Comparison of ENCODE assay signal across 15 cellular contexts in genomic region chr16:1154887-1155331, GRCh38. TPM values are rescaled to one million over a fixed set of nuclear protein-coding genes. Genes with fewer than 3 reads are reported as not detected.
DNase-seq lines count a peak whose midpoint lies in the region; ATAC-seq and TF ChIP-seq lines count a peak whose summit lies in the region.
"Had no signal": no experiment of that assay in that cellular context is flagged by ENCODE, and none has a peak within 500 bp of the region (broad histone marks: within the 10 kb centered on the region; RNA-seq: fewer than 3 reads in every experiment).

No MANE protein-coding gene starts in this region.

- TF ChIP-seq POLR2A in adrenal gland (IDR thresholded peaks at IDR 0.05), result no peak
- TF ChIP-seq POLR2A in spleen (IDR thresholded peaks at IDR 0.05), result no peak

- peaks cover 11% of the 10 kb centered on the region for H3K4me1 ChIP-seq in CD8-positive, alpha-beta T cell (ENCODE audit: insufficient read depth, low read length)
- H3K4me1 ChIP-seq in adrenal gland (replicated peaks in 1 of 2), result peaks cover 27 to 34% of the 10 kb centered on the region in 2 donors
- peaks cover 0 to 40% (median 25%) of the 10 kb centered on the region in 6 donors for H3K4me1 ChIP-seq in spleen

- H3K27ac Mint-ChIP-seq in CD8-positive, alpha-beta T cell, result no peak overlapping the region
- H3K27ac Mint-ChIP-seq in T-cell, result no peak overlapping the region
- H3K27ac Mint-ChIP-seq: activated T-cell treated with anti-CD3 and anti-CD28 coated beads, Interleukin-2, amount 50 U/mL, for 24 hours had no signal

- H3K36me3 Mint-ChIP-seq in CD8-positive, alpha-beta T cell, result no peaks in the 10 kb centered on the region
- H3K36me3 Mint-ChIP-seq in activated T-cell treated with anti-CD3 and anti-CD28 coated beads, Interleukin-2, amount 50 U/mL, for 4 hours (ENCODE audit: insufficient read depth), result no peaks in the 10 kb centered on the region
- no peaks in the 10 kb centered on the region for H3K36me3 Mint-ChIP-seq in T-cell

- no peaks in the 10 kb centered on the region for H3K9me3 Mint-ChIP-seq in CD8-positive, alpha-beta T cell
- no peaks in the 10 kb centered on the region for H3K9me3 Mint-ChIP-seq in activated T-cell treated with anti-CD3 and anti-CD28 coated beads, Interleukin-2, amount 50 U/mL, for 4 hours
- no peaks in the 10 kb centered on the region for H3K9me3 Mint-ChIP-seq in T-cell
- H3K9me3 Mint-ChIP-seq: activated T-cell treated with anti-CD3 and anti-CD28 coated beads, Interleukin-2, amount 50 U/mL, for 24 hours had no signal

- H3K27me3 ChIP-seq in CD8-positive, alpha-beta T cell (ENCODE audit: insufficient read depth, low read length), result peaks cover 12% of the 10 kb centered on the region
- H3K27me3 ChIP-seq in adrenal gland (no peaks in the 10 kb centered on the region), spleen (replicated peaks in 1 of 7) (peaks cover 10 to 96% (median 75%) of the 10 kb centered on the region in 7 donors)

- H3K27me3 Mint-ChIP-seq in CD8-positive, alpha-beta T cell (ENCODE audit: low read depth), result peaks cover 13% of the 10 kb centered on the region
- peaks cover 18% of the 10 kb centered on the region for H3K27me3 Mint-ChIP-seq in activated T-cell treated with anti-CD3 and anti-CD28 coated beads, Interleukin-2, amount 50 U/mL, for 4 hours (ENCODE audit: low read depth)
- peaks cover 0 to 23% of the 10 kb centered on the region in 2 donors for H3K27me3 Mint-ChIP-seq in T-cell

- no peaks in the 10 kb centered on the region for H3K9me3 ChIP-seq in CD8-positive, alpha-beta T cell (ENCODE audit: low read length)
- H3K9me3 ChIP-seq in adrenal gland (replicated peaks in 1 of 3) (no peaks in the 10 kb centered on the region), spleen (no peaks in the 10 kb centered on the region)

- DNase-seq in CD8-positive, alpha-beta T cell, result no peak
- DNase-seq in adrenal gland, result no peak
- no peak for DNase-seq in left colon
- no peak for DNase-seq in skeletal muscle cell (ENCODE audit: low read depth)
- no peak for DNase-seq in activated T-cell treated with anti-CD3 and anti-CD28 coated beads, Interleukin-2, amount 50 U/mL, for 4 hours
- DNase-seq in spleen, result no peak
- DNase-seq in T-cell, result no peak
- no peak for DNase-seq in NCI-H1417 (lab: John Stamatoyannopoulos, UW)
- DNase-seq: activated CD4-positive, CD25-positive, alpha-beta regulatory T cell treated with anti-CD3 and anti-CD28 coated beads, Interleukin-2, amount 50 U/mL, for 72 hours; activated T-cell treated with anti-CD3 and anti-CD28 coated beads, Interleukin-2, amount 50 U/mL, for 24 hours; Karpas-422; NCI-H1930; small intestine had no signal

- TF ChIP-seq CTCF in CD8-positive, alpha-beta T cell (IDR thresholded peaks at IDR 0.05), result no peak
- TF ChIP-seq CTCF in adrenal gland (IDR thresholded peaks at IDR 0.05), result no peak
- TF ChIP-seq CTCF in spleen (IDR thresholded peaks at IDR 0.05 in 8 of 11, conservative IDR thresholded peaks at IDR 0.05 in 3 of 11), result no peak

- ATAC-seq in CD8-positive, alpha-beta T cell, result no peak
- peak; percentile 19 for ATAC-seq in left colon
- no peak for ATAC-seq in activated T-cell treated with anti-CD3 and anti-CD28 coated beads, Interleukin-2, amount 50 U/mL, for 4 hours
- ATAC-seq in T-cell (replicated peaks in 1 of 4), result no peak

- intact Hi-C loops in CD8-positive, alpha-beta T cell (cut with DNase I, micrococcal nuclease), result loop anchor here in 1 of 2 experiments (10.0 kb wide), 1 partner anchor 260 kb away; the partner anchor contains the start of gene UNKL
- intact Hi-C loops in adrenal gland (cut with DNase I), result no loop called here
- intact Hi-C loops in left colon (cut with DNase I, micrococcal nuclease), result no loop called here
- intact Hi-C loops in spleen (cut with DNase I; ENCODE audit: low total_unique reads), result no loop called here

- peaks cover 2% of the 10 kb centered on the region for H3K4me1 Mint-ChIP-seq in CD8-positive, alpha-beta T cell (ENCODE audit: low read depth)
- peaks cover 5% of the 10 kb centered on the region for H3K4me1 Mint-ChIP-seq in activated T-cell treated with anti-CD3 and anti-CD28 coated beads, Interleukin-2, amount 50 U/mL, for 4 hours (ENCODE audit: low read depth)
- H3K4me1 Mint-ChIP-seq in T-cell, result peaks cover 0 to 2% (median 2%) of the 10 kb centered on the region in 3 donors

- no peaks in the 10 kb centered on the region for H3K36me3 ChIP-seq in CD8-positive, alpha-beta T cell (ENCODE audit: insufficient read depth, low read length)
- H3K36me3 ChIP-seq in adrenal gland (replicated peaks in 1 of 2), result no peaks in the 10 kb centered on the region
- H3K36me3 ChIP-seq in spleen, result no peaks in the 10 kb centered on the region

- no peak overlapping the region for H3K27ac ChIP-seq in CD8-positive, alpha-beta T cell (ENCODE audit: low read depth, low read length)
- H3K27ac ChIP-seq in adrenal gland (peak overlapping the region in 4 of 5 donors; percentile 25 to 89 (median 72)), spleen (no peak overlapping the region)

- POLR2A ChIA-PET in CD8-positive, alpha-beta T cell (lab: Charles Lee), result no interaction called here
- POLR2A ChIA-PET in T-cell (lab: Charles Lee), result no interaction called here

- H3K4me3 ChIP-seq in CD8-positive, alpha-beta T cell (ENCODE audit: low read depth, low read length), result no peak overlapping the region
- H3K4me3 ChIP-seq in adrenal gland (peak overlapping the region in 1 of 4 donors; percentile 68), skeletal muscle cell (ENCODE audit: low read depth, low read length) (peak overlapping the region; percentile 43), spleen (no peak overlapping the region)

- CTCF ChIA-PET in CD8-positive, alpha-beta T cell (lab: Charles Lee), result no interaction called here
- CTCF ChIA-PET in T-cell (lab: Charles Lee), result no interaction called here

- 54 to 75% (median 57%) methylated on average over 7 to 23 of the region's 23 CpGs for WGBS in adrenal gland, 4 donors
- WGBS in spleen, 5 donors, result 81 to 83% (median 82%) methylated on average over 21 to 23 of the region's 23 CpGs

- peak overlapping the region; percentile 5 for H3K4me3 Mint-ChIP-seq in CD8-positive, alpha-beta T cell
- H3K4me3 Mint-ChIP-seq in activated T-cell treated with anti-CD3 and anti-CD28 coated beads, Interleukin-2, amount 50 U/mL, for 4 hours, result no peak overlapping the region
- no peak overlapping the region for H3K4me3 Mint-ChIP-seq in T-cell
- H3K4me3 Mint-ChIP-seq: activated T-cell treated with anti-CD3 and anti-CD28 coated beads, Interleukin-2, amount 50 U/mL, for 24 hours had no signal

RNA-seq across cellular contexts. Expression of gene CACNA1H, which starts 2.0 kb away (rescaled TPM):
- 1 to 10 TPM; 1.5 to 1.9 TPM for total RNA-seq in CD8-positive, alpha-beta T cell
- 100 to 1,000 TPM in 1 of 8 donors, 10 to 100 TPM in 7; 25.1 to 121 (median 41.7) TPM for total RNA-seq in adrenal gland
- polyA plus RNA-seq in adrenal gland, result 10 to 100 TPM; 20.1 to 36.2 (median 21.7) TPM
- 10 to 100 TPM in 1 of 2 donors, 1 to 10 TPM in 1; 3.8 to 15.6 TPM for total RNA-seq in left colon
- under 1 TPM; 0.34 to 0.51 (median 0.41) TPM for total RNA-seq in activated T-cell treated with anti-CD3 and anti-CD28 coated beads, Interleukin-2, amount 50 U/mL, for 4 hours
- total RNA-seq in spleen, result 1 to 10 TPM in 3 of 7 donors, under 1 TPM in 4; 0.33 to 2.1 (median 0.91) TPM
- polyA plus RNA-seq in spleen, result 1 to 10 TPM in 1 of 3 donors, under 1 TPM in 2; 0.35 to 1.1 (median 0.39) TPM
- 1 to 10 TPM; 3.4 to 8.2 (median 4.8) TPM for total RNA-seq in T-cell

RNA-seq across cellular contexts. Expression of gene C1QTNF8, which starts 58.9 kb away (rescaled TPM):
- not detected for total RNA-seq in CD8-positive, alpha-beta T cell
- total RNA-seq in adrenal gland (under 1 TPM in 2 of 8 donors, not detected in 6; 0.14 to 0.19 TPM), left colon (not detected), spleen (not detected), T-cell (not detected)
- polyA plus RNA-seq in adrenal gland (under 1 TPM in 2 of 3 donors, not detected in 1; 0.30 to 0.64 TPM), spleen (not detected)
- not detected for total RNA-seq in activated T-cell treated with anti-CD3 and anti-CD28 coated beads, Interleukin-2, amount 50 U/mL, for 4 hours
- total RNA-seq: myocyte had no signal
- polyA plus RNA-seq: BJ, small intestine had no signal

Comparison
In these comparisons a context has a peak if more than half of its experiments do, and no peak if none do; other contexts are left out.
1. H3K27ac ChIP-seq: peak in adrenal gland (4 of 5); none in CD8-positive, alpha-beta T cell (single experiment) and spleen (0 of 8).